ENCODE assay signal across 1 cellular context in the genomic region with DNA sequence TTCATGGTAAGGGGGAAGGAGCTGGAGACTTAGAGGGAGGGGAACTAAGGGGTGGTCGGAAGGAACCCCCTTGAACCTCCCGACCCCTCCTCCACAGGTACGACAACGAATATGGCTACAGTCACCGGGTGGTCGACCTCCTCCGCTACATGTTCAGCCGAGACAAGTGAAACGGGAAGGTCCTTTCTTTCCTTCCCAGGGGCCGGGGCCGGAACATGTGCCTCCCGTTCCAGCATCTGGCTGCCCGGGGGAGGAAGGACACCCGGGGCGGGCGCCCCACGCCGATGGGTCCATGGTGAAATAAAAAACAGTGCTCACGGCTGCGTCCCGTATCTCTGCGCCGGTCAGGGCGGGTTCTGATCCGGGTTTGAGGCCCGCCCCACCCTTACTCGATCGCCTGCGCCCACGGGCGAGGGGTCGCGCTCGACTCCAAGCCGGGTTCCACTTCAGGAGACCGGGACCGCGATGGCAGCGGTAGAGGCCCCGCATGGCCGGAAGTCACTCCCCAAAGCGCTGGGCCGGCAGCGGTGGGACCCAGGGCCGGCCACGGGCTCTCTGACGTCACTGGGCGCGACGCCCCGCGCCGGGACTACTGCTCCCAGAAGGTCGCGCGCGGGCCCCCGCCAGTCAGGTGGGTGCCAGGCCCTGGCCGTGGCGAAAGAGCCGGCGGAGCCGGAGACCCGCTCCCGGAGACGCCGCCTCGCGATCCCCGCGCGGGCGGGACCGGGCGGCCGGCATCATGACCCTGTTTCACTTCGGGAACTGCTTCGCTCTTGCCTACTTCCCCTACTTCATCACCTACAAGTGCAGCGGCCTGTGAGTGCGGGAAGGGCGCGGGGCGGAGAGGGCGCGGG.
A peak's percentile ranks its signal among the peaks of the same experiment; 100 is the strongest.
TF ChIP-seq lines count a peak whose summit lies in the region.

A gene with protein sequence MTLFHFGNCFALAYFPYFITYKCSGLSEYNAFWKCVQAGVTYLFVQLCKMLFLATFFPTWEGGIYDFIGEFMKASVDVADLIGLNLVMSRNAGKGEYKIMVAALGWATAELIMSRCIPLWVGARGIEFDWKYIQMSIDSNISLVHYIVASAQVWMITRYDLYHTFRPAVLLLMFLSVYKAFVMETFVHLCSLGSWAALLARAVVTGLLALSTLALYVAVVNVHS (plus strand): TSS at position 626 of the 854 bp plus-strand sequence. CDS start 114 bp downstream, at position 740.

TF ChIP-seq in K562, 482 proteins besides CTCF, POLR2A, EP300 and RAD21 (continued from another document and continues in another):
- TF ChIP-seq, protein P1, sequence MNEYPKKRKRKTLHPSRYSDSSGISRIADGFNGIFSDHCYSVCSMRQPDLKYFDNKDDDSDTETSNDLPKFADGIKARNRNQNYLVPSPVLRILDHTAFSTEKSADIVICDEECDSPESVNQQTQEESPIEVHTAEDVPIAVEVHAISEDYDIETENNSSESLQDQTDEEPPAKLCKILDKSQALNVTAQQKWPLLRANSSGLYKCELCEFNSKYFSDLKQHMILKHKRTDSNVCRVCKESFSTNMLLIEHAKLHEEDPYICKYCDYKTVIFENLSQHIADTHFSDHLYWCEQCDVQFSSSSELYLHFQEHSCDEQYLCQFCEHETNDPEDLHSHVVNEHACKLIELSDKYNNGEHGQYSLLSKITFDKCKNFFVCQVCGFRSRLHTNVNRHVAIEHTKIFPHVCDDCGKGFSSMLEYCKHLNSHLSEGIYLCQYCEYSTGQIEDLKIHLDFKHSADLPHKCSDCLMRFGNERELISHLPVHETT (CRISPR knock-in tag; conservative IDR thresholded peaks at IDR 0.05 in 1 of 2, IDR thresholded peaks at IDR 0.05 in 1 of 2) = peak in 1 of 2 experiments; percentile 54; a peak in 2 of 4 replicates
- peak; percentile 81 for TF ChIP-seq RB1 (IDR thresholded peaks at IDR 0.05; ENCODE audit: low read depth)
- no peak for TF ChIP-seq ZNF217 (CRISPR knock-in tag; IDR thresholded peaks at IDR 0.05)
- TF ChIP-seq ATF1 (CRISPR knock-in tag; IDR thresholded peaks at IDR 0.05) = peak; percentile 85
- TF ChIP-seq ATF1 (tag; IDR thresholded peaks at IDR 0.05) = peak; percentile 99
- TF ChIP-seq GTF2A2 (tag; IDR thresholded peaks at IDR 0.05) = no peak
- TF ChIP-seq MCM2 (IDR thresholded peaks at IDR 0.05; ENCODE audit: low read depth) = no peak
- no peak for TF ChIP-seq SIRT6 (IDR thresholded peaks at IDR 0.05; ENCODE audit: low read depth, low read length)
- peak; percentile 74 for TF ChIP-seq TBP (optimal IDR thresholded peaks at IDR 0.05; ENCODE audit: low read depth, low read length)
- TF ChIP-seq ZNF224 (CRISPR knock-in tag; IDR thresholded peaks at IDR 0.05) = no peak
- TF ChIP-seq HSF4 (CRISPR knock-in tag; IDR thresholded peaks at IDR 0.05; ENCODE audit: borderline replicate concordance) = no peak
- TF ChIP-seq MAFF (IDR thresholded peaks at IDR 0.05; ENCODE audit: low read length) = no peak
- TF ChIP-seq ZNF561 (CRISPR knock-in tag; conservative IDR thresholded peaks at IDR 0.05) = no peak
- no peak for TF ChIP-seq SAFB2 (IDR thresholded peaks at IDR 0.05; ENCODE audit: borderline replicate concordance, low read depth, low read length, severe bottlenecking)
- peak; percentile 90 for TF ChIP-seq ZNF143 (CRISPR knock-in tag; IDR thresholded peaks at IDR 0.05)
- peak; percentile 57 for TF ChIP-seq FIP1L1 (IDR thresholded peaks at IDR 0.05; ENCODE audit: low read depth, low read length, poor library complexity, severe bottlenecking)
- TF ChIP-seq RBM34 (IDR thresholded peaks at IDR 0.05; ENCODE audit: borderline replicate concordance, insufficient read depth, low read length) = peak; percentile 86; the same call in 1 of the 2 replicates
- TF ChIP-seq ZNF830 (CRISPR knock-in tag; IDR thresholded peaks at IDR 0.05) = no peak
- TF ChIP-seq ZKSCAN3 (CRISPR knock-in tag; IDR thresholded peaks at IDR 0.05) = no peak
- no peak for TF ChIP-seq ARNT (IDR thresholded peaks at IDR 0.05)
- TF ChIP-seq ZNF253 (CRISPR knock-in tag; conservative IDR thresholded peaks at IDR 0.05) = no peak
- TF ChIP-seq FOXJ2 (tag; IDR thresholded peaks at IDR 0.05) = no peak
- no peak for TF ChIP-seq MEF2D (tag; conservative IDR thresholded peaks at IDR 0.05; ENCODE audit: low read depth)
- peak; percentile 86 for TF ChIP-seq ELF1 (tag; IDR thresholded peaks at IDR 0.05)
- TF ChIP-seq, protein P2, sequence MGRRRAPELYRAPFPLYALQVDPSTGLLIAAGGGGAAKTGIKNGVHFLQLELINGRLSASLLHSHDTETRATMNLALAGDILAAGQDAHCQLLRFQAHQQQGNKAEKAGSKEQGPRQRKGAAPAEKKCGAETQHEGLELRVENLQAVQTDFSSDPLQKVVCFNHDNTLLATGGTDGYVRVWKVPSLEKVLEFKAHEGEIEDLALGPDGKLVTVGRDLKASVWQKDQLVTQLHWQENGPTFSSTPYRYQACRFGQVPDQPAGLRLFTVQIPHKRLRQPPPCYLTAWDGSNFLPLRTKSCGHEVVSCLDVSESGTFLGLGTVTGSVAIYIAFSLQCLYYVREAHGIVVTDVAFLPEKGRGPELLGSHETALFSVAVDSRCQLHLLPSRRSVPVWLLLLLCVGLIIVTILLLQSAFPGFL (CRISPR knock-in tag; IDR thresholded peaks at IDR 0.05) = no peak
- no peak for TF ChIP-seq ZFP1 (CRISPR knock-in tag; IDR thresholded peaks at IDR 0.05)
- no peak for TF ChIP-seq EGR1 (conservative IDR thresholded peaks at IDR 0.05)
- TF ChIP-seq CC2D1A (IDR thresholded peaks at IDR 0.05) = no peak
- TF ChIP-seq MYBL2 (IDR thresholded peaks at IDR 0.05; ENCODE audit: low read depth) = no peak
- no peak for TF ChIP-seq MYBL2 (CRISPR knock-in tag; IDR thresholded peaks at IDR 0.05; ENCODE audit: borderline replicate concordance)
- TF ChIP-seq TAF7 (tag; IDR thresholded peaks at IDR 0.05) = no peak
- TF ChIP-seq, protein P3, sequence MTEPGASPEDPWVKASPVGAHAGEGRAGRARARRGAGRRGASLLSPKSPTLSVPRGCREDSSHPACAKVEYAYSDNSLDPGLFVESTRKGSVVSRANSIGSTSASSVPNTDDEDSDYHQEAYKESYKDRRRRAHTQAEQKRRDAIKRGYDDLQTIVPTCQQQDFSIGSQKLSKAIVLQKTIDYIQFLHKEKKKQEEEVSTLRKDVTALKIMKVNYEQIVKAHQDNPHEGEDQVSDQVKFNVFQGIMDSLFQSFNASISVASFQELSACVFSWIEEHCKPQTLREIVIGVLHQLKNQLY (CRISPR knock-in tag; conservative IDR thresholded peaks at IDR 0.05) = no peak
- peak; percentile 91 for TF ChIP-seq CXXC5 (CRISPR knock-in tag; IDR thresholded peaks at IDR 0.05)
- no peak for TF ChIP-seq EZH2 (IDR thresholded peaks at IDR 0.05; ENCODE audit: borderline replicate concordance, low read depth, low read length)
- TF ChIP-seq MYC (IDR thresholded peaks at IDR 0.05; ENCODE audit: low read depth, low read length) = peak; percentile 82
- TF ChIP-seq MYC (CRISPR knock-in tag; IDR thresholded peaks at IDR 0.05; ENCODE audit: borderline replicate concordance, low read depth) = peak; percentile 84; the same call in 1 of the 2 replicates
- TF ChIP-seq CBX3 (IDR thresholded peaks at IDR 0.05; ENCODE audit: borderline replicate concordance in 1 of 2, low read length in 2 of 2) = no peak
- TF ChIP-seq DIDO1 (tag; IDR thresholded peaks at IDR 0.05; ENCODE audit: low read depth) = peak; percentile 56; the same call in 1 of the 2 replicates
- TF ChIP-seq RCOR1 (IDR thresholded peaks at IDR 0.05; ENCODE audit: borderline replicate concordance in 1 of 2, low read depth in 2 of 2, low read length in 2 of 2) = no peak
- no peak for TF ChIP-seq TAF15 (IDR thresholded peaks at IDR 0.05; ENCODE audit: low read depth, low read length)
- TF ChIP-seq SRSF1 (IDR thresholded peaks at IDR 0.05; ENCODE audit: low read depth, low read length) = no peak
- peak; percentile 55 for TF ChIP-seq NFRKB (IDR thresholded peaks at IDR 0.05; ENCODE audit: low read depth)
- TF ChIP-seq SREBF2 (CRISPR knock-in tag; IDR thresholded peaks at IDR 0.05) = no peak
- no peak for TF ChIP-seq SOX6 (IDR thresholded peaks at IDR 0.05)
- no peak for TF ChIP-seq SMARCA4 (IDR thresholded peaks at IDR 0.05)
- TF ChIP-seq GATAD2A (IDR thresholded peaks at IDR 0.05) = no peak
- TF ChIP-seq SPI1 (IDR thresholded peaks at IDR 0.05; ENCODE audit: borderline replicate concordance, low read depth, low read length) = no peak
- no peak for TF ChIP-seq ADNP (tag; IDR thresholded peaks at IDR 0.05)
- TF ChIP-seq ZNF436 (CRISPR knock-in tag; IDR thresholded peaks at IDR 0.05) = no peak
- no peak for TF ChIP-seq SMAD2 (IDR thresholded peaks at IDR 0.05; ENCODE audit: low read depth, low read length)
- TF ChIP-seq, protein P4, sequence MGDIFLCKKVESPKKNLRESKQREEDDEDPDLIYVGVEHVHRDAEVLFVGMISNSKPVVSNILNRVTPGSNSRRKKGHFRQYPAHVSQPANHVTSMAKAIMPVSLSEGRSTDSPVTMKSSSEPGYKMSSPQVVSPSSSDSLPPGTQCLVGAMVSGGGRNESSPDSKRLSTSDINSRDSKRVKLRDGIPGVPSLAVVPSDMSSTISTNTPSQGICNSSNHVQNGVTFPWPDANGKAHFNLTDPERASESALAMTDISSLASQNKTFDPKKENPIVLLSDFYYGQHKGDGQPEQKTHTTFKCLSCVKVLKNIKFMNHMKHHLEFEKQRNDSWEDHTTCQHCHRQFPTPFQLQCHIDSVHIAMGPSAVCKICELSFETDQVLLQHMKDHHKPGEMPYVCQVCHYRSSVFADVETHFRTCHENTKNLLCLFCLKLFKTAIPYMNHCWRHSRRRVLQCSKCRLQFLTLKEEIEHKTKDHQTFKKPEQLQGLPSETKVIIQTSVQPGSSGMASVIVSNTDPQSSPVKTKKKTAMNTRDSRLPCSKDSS (IDR thresholded peaks at IDR 0.05; ENCODE audit: low read depth, partially characterized antibody) = no peak
- peak; percentile 89 for TF ChIP-seq GABPA (tag; conservative IDR thresholded peaks at IDR 0.05; ENCODE audit: low read depth)
- TF ChIP-seq ZKSCAN8 (CRISPR knock-in tag; IDR thresholded peaks at IDR 0.05) = no peak
- TF ChIP-seq CAMTA2 (CRISPR knock-in tag; conservative IDR thresholded peaks at IDR 0.05) = no peak
- TF ChIP-seq ZNF717 (CRISPR knock-in tag; IDR thresholded peaks at IDR 0.05) = no peak
- TF ChIP-seq, protein P5, sequence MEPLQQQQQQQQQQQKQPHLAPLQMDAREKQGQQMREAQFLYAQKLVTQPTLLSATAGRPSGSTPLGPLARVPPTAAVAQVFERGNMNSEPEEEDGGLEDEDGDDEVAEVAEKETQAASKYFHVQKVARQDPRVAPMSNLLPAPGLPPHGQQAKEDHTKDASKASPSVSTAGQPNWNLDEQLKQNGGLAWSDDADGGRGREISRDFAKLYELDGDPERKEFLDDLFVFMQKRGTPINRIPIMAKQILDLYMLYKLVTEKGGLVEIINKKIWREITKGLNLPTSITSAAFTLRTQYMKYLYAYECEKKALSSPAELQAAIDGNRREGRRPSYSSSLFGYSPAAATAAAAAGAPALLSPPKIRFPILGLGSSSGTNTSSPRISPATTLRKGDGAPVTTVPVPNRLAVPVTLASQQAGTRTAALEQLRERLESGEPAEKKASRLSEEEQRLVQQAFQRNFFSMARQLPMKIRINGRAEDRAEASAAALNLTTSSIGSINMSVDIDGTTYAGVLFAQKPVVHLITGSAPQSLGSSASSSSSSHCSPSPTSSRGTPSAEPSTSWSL (CRISPR knock-in tag; IDR thresholded peaks at IDR 0.05; ENCODE audit: borderline replicate concordance) = no peak
- no peak for TF ChIP-seq ZC3H8 (IDR thresholded peaks at IDR 0.05)
- TF ChIP-seq, protein P6, sequence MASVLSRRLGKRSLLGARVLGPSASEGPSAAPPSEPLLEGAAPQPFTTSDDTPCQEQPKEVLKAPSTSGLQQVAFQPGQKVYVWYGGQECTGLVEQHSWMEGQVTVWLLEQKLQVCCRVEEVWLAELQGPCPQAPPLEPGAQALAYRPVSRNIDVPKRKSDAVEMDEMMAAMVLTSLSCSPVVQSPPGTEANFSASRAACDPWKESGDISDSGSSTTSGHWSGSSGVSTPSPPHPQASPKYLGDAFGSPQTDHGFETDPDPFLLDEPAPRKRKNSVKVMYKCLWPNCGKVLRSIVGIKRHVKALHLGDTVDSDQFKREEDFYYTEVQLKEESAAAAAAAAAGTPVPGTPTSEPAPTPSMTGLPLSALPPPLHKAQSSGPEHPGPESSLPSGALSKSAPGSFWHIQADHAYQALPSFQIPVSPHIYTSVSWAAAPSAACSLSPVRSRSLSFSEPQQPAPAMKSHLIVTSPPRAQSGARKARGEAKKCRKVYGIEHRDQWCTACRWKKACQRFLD (CRISPR knock-in tag; IDR thresholded peaks at IDR 0.05) = no peak
- no peak; the same call in 1 of the 2 replicates for TF ChIP-seq RNF2 (IDR thresholded peaks at IDR 0.05)
- no peak for TF ChIP-seq HIVEP1 (CRISPR knock-in tag; IDR thresholded peaks at IDR 0.05)
- TF ChIP-seq CBX2 (IDR thresholded peaks at IDR 0.05; ENCODE audit: insufficient read depth, low read length, poor library complexity, severe bottlenecking) = no peak
- no peak for TF ChIP-seq ZNF444 (CRISPR knock-in tag; IDR thresholded peaks at IDR 0.05)
- peak; percentile 79; the same call in 1 of the 2 replicates for TF ChIP-seq ELF2 (CRISPR knock-in tag; IDR thresholded peaks at IDR 0.05)
- TF ChIP-seq, protein P7, sequence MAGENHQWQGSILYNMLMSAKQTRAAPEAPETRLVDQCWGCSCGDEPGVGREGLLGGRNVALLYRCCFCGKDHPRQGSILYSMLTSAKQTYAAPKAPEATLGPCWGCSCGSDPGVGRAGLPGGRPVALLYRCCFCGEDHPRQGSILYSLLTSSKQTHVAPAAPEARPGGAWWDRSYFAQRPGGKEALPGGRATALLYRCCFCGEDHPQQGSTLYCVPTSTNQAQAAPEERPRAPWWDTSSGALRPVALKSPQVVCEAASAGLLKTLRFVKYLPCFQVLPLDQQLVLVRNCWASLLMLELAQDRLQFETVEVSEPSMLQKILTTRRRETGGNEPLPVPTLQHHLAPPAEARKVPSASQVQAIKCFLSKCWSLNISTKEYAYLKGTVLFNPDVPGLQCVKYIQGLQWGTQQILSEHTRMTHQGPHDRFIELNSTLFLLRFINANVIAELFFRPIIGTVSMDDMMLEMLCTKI (IDR thresholded peaks at IDR 0.05; ENCODE audit: partially characterized antibody) = no peak
- TF ChIP-seq MTF1 (CRISPR knock-in tag; IDR thresholded peaks at IDR 0.05; ENCODE audit: borderline replicate concordance) = no peak
- TF ChIP-seq THRAP3 (IDR thresholded peaks at IDR 0.05; ENCODE audit: borderline replicate concordance) = no peak
- TF ChIP-seq XRCC3 (IDR thresholded peaks at IDR 0.05) = no peak
- no peak for TF ChIP-seq ZEB2 (IDR thresholded peaks at IDR 0.05)
